Comparison of ENCODE assay signal across 1 cellular context in the genomic region with DNA sequence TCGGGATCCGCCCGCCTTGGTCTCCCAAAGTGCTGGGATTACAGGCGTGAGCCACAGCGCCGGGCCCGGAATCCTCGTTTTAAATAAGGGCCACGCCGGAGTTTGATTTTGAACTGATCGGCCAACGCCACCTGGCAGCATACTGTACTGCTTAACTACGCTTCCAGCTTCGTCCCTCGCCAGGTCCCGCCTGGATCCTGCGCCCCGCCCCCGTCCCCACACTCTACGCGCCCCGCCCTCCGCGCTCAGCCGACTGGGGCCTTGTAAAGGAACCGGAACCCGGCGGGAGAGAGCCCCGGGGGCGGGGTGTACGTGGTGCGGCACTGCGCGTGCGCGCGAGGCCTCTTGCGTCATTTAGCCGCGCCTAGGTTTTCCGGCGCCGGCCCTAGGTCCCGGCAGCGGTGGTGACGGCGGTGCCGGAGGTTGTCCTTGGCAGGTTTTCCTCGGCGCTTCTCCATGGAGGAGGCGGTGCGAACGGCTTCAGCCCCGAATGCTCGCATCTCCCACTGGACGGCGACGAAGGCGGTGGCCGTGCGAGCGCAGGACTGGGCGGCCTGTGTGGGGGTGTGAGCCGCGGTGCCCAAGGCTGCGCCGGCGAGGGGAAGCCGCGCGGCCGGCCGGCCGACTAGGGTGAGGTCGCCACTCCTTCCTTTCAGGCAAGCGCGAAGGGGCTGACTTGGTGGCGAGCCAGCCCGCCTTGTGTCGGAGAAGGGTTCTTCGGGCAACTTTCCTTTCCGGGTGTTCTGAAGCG.
TF ChIP-seq lines count a peak whose summit lies in the region.

A gene (plus strand): TSS at position 375 of the 751 bp plus-strand sequence. CDS start 13,066 bp downstream, outside the sequence.

TF ChIP-seq in K562, 482 proteins besides CTCF, POLR2A, EP300 and RAD21 (continued from another document and continues in another):
- TF ChIP-seq, protein P1, sequence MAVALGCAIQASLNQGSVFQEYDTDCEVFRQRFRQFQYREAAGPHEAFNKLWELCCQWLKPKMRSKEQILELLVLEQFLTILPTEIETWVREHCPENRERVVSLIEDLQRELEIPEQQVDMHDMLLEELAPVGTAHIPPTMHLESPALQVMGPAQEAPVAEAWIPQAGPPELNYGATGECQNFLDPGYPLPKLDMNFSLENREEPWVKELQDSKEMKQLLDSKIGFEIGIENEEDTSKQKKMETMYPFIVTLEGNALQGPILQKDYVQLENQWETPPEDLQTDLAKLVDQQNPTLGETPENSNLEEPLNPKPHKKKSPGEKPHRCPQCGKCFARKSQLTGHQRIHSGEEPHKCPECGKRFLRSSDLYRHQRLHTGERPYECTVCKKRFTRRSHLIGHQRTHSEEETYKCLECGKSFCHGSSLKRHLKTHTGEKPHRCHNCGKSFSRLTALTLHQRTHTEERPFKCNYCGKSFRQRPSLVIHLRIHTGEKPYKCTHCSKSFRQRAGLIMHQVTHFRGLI (CRISPR knock-in tag; IDR thresholded peaks at IDR 0.05) = no peak
- TF ChIP-seq, protein P2, sequence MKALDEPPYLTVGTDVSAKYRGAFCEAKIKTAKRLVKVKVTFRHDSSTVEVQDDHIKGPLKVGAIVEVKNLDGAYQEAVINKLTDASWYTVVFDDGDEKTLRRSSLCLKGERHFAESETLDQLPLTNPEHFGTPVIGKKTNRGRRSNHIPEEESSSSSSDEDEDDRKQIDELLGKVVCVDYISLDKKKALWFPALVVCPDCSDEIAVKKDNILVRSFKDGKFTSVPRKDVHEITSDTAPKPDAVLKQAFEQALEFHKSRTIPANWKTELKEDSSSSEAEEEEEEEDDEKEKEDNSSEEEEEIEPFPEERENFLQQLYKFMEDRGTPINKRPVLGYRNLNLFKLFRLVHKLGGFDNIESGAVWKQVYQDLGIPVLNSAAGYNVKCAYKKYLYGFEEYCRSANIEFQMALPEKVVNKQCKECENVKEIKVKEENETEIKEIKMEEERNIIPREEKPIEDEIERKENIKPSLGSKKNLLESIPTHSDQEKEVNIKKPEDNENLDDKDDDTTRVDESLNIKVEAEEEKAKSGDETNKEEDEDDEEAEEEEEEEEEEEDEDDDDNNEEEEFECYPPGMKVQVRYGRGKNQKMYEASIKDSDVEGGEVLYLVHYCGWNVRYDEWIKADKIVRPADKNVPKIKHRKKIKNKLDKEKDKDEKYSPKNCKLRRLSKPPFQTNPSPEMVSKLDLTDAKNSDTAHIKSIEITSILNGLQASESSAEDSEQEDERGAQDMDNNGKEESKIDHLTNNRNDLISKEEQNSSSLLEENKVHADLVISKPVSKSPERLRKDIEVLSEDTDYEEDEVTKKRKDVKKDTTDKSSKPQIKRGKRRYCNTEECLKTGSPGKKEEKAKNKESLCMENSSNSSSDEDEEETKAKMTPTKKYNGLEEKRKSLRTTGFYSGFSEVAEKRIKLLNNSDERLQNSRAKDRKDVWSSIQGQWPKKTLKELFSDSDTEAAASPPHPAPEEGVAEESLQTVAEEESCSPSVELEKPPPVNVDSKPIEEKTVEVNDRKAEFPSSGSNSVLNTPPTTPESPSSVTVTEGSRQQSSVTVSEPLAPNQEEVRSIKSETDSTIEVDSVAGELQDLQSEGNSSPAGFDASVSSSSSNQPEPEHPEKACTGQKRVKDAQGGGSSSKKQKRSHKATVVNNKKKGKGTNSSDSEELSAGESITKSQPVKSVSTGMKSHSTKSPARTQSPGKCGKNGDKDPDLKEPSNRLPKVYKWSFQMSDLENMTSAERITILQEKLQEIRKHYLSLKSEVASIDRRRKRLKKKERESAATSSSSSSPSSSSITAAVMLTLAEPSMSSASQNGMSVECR (CRISPR knock-in tag; IDR thresholded peaks at IDR 0.05) = peak; percentile 87
- TF ChIP-seq, protein P3, sequence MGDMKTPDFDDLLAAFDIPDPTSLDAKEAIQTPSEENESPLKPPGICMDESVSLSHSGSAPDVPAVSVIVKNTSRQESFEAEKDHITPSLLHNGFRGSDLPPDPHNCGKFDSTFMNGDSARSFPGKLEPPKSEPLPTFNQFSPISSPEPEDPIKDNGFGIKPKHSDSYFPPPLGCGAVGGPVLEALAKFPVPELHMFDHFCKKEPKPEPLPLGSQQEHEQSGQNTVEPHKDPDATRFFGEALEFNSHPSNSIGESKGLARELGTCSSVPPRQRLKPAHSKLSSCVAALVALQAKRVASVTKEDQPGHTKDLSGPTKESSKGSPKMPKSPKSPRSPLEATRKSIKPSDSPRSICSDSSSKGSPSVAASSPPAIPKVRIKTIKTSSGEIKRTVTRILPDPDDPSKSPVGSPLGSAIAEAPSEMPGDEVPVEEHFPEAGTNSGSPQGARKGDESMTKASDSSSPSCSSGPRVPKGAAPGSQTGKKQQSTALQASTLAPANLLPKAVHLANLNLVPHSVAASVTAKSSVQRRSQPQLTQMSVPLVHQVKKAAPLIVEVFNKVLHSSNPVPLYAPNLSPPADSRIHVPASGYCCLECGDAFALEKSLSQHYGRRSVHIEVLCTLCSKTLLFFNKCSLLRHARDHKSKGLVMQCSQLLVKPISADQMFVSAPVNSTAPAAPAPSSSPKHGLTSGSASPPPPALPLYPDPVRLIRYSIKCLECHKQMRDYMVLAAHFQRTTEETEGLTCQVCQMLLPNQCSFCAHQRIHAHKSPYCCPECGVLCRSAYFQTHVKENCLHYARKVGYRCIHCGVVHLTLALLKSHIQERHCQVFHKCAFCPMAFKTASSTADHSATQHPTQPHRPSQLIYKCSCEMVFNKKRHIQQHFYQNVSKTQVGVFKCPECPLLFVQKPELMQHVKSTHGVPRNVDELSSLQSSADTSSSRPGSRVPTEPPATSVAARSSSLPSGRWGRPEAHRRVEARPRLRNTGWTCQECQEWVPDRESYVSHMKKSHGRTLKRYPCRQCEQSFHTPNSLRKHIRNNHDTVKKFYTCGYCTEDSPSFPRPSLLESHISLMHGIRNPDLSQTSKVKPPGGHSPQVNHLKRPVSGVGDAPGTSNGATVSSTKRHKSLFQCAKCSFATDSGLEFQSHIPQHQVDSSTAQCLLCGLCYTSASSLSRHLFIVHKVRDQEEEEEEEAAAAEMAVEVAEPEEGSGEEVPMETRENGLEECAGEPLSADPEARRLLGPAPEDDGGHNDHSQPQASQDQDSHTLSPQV (IDR thresholded peaks at IDR 0.05) = 0 out of 2 replicates have a peak, but pooled peaks have one; percentile 24
- TF ChIP-seq, protein P4, sequence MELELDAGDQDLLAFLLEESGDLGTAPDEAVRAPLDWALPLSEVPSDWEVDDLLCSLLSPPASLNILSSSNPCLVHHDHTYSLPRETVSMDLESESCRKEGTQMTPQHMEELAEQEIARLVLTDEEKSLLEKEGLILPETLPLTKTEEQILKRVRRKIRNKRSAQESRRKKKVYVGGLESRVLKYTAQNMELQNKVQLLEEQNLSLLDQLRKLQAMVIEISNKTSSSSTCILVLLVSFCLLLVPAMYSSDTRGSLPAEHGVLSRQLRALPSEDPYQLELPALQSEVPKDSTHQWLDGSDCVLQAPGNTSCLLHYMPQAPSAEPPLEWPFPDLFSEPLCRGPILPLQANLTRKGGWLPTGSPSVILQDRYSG (tag; conservative IDR thresholded peaks at IDR 0.05; ENCODE audit: low read depth) = no peak
- TF ChIP-seq GABPA (tag; conservative IDR thresholded peaks at IDR 0.05; ENCODE audit: low read depth) (peak; percentile 92), CREM (IDR thresholded peaks at IDR 0.05; ENCODE audit: low read depth) (peak; percentile 98), TCF7 (IDR thresholded peaks at IDR 0.05; ENCODE audit: borderline replicate concordance) (0 out of 2 replicates have a peak, but pooled peaks have one; percentile 33), YY1 (IDR thresholded peaks at IDR 0.05; ENCODE audit: borderline replicate concordance in 1 of 3, control insufficient read depth in 1 of 3, extremely low read depth in 1 of 3, insufficient read depth in 3 of 3, insufficient read length in 1 of 3, insufficient replicate concordance in 2 of 3, low read depth in 1 of 3, low read length in 2 of 3) (peak in 2 of 3 experiments; percentile 43 to 79), MAZ (CRISPR knock-in tag; conservative IDR thresholded peaks at IDR 0.05 in 1 of 2, IDR thresholded peaks at IDR 0.05 in 1 of 2) (peak; percentile 66 to 91), MTA3 (IDR thresholded peaks at IDR 0.05; ENCODE audit: borderline replicate concordance) (peak; percentile 82; the same call in 1 of the 2 replicates), ESRRA (IDR thresholded peaks at IDR 0.05; ENCODE audit: borderline replicate concordance, low read depth) (peak; percentile 80), MYC (IDR thresholded peaks at IDR 0.05; ENCODE audit: low read depth, low read length) (no peak; the same call in 1 of the 2 replicates), MYC (CRISPR knock-in tag; IDR thresholded peaks at IDR 0.05; ENCODE audit: borderline replicate concordance, low read depth) (no peak), MIER1 (IDR thresholded peaks at IDR 0.05; ENCODE audit: low read depth) (no peak), ZNF174 (CRISPR knock-in tag; IDR thresholded peaks at IDR 0.05) (no peak), SOX6 (IDR thresholded peaks at IDR 0.05) (peak; percentile 2; the same call in 1 of the 2 replicates), PCBP1 (IDR thresholded peaks at IDR 0.05; ENCODE audit: low read depth, low read length, poor library complexity, severe bottlenecking) (peak; percentile 54), ZC3H8 (IDR thresholded peaks at IDR 0.05) (no peak), NCOR1 (IDR thresholded peaks at IDR 0.05) (0 out of 2 replicates have a peak, but pooled peaks have one; percentile 15), SP1 (CRISPR knock-in tag; IDR thresholded peaks at IDR 0.05) (peak; percentile 50), ZBTB1 (CRISPR knock-in tag; IDR thresholded peaks at IDR 0.05; ENCODE audit: borderline replicate concordance, low read depth) (peak; percentile 21; the same call in 1 of the 2 replicates), XRCC3 (IDR thresholded peaks at IDR 0.05) (no peak), SUPT5H (IDR thresholded peaks at IDR 0.05) (peak; percentile 90)
- TF ChIP-seq, protein P5, sequence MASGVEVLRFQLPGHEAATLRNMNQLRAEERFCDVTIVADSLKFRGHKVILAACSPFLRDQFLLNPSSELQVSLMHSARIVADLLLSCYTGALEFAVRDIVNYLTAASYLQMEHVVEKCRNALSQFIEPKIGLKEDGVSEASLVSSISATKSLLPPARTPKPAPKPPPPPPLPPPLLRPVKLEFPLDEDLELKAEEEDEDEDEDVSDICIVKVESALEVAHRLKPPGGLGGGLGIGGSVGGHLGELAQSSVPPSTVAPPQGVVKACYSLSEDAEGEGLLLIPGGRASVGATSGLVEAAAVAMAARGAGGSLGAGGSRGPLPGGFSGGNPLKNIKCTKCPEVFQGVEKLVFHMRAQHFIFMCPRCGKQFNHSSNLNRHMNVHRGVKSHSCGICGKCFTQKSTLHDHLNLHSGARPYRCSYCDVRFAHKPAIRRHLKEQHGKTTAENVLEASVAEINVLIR (CRISPR knock-in tag; IDR thresholded peaks at IDR 0.05) = peak; percentile 88
- TF ChIP-seq, protein P6, sequence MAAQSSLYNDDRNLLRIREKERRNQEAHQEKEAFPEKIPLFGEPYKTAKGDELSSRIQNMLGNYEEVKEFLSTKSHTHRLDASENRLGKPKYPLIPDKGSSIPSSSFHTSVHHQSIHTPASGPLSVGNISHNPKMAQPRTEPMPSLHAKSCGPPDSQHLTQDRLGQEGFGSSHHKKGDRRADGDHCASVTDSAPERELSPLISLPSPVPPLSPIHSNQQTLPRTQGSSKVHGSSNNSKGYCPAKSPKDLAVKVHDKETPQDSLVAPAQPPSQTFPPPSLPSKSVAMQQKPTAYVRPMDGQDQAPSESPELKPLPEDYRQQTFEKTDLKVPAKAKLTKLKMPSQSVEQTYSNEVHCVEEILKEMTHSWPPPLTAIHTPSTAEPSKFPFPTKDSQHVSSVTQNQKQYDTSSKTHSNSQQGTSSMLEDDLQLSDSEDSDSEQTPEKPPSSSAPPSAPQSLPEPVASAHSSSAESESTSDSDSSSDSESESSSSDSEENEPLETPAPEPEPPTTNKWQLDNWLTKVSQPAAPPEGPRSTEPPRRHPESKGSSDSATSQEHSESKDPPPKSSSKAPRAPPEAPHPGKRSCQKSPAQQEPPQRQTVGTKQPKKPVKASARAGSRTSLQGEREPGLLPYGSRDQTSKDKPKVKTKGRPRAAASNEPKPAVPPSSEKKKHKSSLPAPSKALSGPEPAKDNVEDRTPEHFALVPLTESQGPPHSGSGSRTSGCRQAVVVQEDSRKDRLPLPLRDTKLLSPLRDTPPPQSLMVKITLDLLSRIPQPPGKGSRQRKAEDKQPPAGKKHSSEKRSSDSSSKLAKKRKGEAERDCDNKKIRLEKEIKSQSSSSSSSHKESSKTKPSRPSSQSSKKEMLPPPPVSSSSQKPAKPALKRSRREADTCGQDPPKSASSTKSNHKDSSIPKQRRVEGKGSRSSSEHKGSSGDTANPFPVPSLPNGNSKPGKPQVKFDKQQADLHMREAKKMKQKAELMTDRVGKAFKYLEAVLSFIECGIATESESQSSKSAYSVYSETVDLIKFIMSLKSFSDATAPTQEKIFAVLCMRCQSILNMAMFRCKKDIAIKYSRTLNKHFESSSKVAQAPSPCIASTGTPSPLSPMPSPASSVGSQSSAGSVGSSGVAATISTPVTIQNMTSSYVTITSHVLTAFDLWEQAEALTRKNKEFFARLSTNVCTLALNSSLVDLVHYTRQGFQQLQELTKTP (IDR thresholded peaks at IDR 0.05; ENCODE audit: low read depth in 1 of 2, partially characterized antibody in 2 of 2) = peak in 1 of 2 experiments; percentile 30
- TF ChIP-seq, protein P7, sequence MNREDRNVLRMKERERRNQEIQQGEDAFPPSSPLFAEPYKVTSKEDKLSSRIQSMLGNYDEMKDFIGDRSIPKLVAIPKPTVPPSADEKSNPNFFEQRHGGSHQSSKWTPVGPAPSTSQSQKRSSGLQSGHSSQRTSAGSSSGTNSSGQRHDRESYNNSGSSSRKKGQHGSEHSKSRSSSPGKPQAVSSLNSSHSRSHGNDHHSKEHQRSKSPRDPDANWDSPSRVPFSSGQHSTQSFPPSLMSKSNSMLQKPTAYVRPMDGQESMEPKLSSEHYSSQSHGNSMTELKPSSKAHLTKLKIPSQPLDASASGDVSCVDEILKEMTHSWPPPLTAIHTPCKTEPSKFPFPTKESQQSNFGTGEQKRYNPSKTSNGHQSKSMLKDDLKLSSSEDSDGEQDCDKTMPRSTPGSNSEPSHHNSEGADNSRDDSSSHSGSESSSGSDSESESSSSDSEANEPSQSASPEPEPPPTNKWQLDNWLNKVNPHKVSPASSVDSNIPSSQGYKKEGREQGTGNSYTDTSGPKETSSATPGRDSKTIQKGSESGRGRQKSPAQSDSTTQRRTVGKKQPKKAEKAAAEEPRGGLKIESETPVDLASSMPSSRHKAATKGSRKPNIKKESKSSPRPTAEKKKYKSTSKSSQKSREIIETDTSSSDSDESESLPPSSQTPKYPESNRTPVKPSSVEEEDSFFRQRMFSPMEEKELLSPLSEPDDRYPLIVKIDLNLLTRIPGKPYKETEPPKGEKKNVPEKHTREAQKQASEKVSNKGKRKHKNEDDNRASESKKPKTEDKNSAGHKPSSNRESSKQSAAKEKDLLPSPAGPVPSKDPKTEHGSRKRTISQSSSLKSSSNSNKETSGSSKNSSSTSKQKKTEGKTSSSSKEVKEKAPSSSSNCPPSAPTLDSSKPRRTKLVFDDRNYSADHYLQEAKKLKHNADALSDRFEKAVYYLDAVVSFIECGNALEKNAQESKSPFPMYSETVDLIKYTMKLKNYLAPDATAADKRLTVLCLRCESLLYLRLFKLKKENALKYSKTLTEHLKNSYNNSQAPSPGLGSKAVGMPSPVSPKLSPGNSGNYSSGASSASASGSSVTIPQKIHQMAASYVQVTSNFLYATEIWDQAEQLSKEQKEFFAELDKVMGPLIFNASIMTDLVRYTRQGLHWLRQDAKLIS (CRISPR knock-in tag; IDR thresholded peaks at IDR 0.05) = peak; percentile 48; the same call in 1 of the 2 replicates
- TF ChIP-seq, protein P8, sequence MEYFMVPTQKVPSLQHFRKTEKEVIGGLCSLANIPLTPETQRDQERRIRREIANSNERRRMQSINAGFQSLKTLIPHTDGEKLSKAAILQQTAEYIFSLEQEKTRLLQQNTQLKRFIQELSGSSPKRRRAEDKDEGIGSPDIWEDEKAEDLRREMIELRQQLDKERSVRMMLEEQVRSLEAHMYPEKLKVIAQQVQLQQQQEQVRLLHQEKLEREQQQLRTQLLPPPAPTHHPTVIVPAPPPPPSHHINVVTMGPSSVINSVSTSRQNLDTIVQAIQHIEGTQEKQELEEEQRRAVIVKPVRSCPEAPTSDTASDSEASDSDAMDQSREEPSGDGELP (CRISPR knock-in tag; IDR thresholded peaks at IDR 0.05; ENCODE audit: borderline replicate concordance) = peak; percentile 82
